Comparison of ENCODE assay signal across 13 cellular contexts in the genomic region with DNA sequence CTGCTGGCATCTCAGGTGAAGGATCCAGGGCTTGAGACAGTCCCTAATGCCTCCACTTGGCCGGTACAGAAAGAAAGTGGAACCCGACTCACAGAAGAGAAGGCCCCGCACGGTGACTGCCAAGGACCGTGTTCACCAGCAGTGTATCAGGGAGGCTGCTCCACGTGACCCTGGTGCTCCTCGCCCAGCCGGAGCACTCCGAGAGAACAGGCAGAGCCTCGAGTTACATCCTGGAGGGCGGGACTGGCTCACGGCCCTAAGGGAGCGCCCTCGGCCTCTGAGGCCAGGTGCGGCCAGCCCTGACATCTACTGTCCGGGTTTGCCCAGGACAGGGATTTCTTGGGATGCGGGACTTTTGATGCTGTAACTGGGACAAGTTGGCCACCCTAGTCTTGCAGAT.
DNase-seq lines count a peak whose midpoint lies in the region; ATAC-seq and TF ChIP-seq lines count a peak whose summit lies in the region.
"Had no signal": no experiment of that assay in that cellular context is flagged by ENCODE, and none has a peak within 500 bp of the region (broad histone marks: within the 10 kb centered on the region; RNA-seq: fewer than 3 reads in every experiment).

No MANE protein-coding gene starts in this region.

- TF ChIP-seq CTCF in nephron (IDR thresholded peaks at IDR 0.05; ENCODE audit: unreplicated experiment in 3 of 3) = no peak

- DNase-seq in DMS153 treated with DMSO at 0.1 percent for 48 hours (lab: John Stamatoyannopoulos, UW; ENCODE audit: unreplicated experiment) = peak; percentile 31
- DNase-seq in NCI-H2029 treated with DMSO at 0.1 percent for 48 hours (lab: John Stamatoyannopoulos, UW) = peak; percentile 61
- peak; percentile 36 for DNase-seq in cerebellum (ENCODE audit: low spot score)
- no peak for DNase-seq in immature natural killer cell
- DNase-seq in NCI-H2081 treated with DMSO at 0.1 percent for 48 hours (lab: John Stamatoyannopoulos, UW) = no peak
- no peak for DNase-seq in kidney tubule cell (ENCODE audit: low spot score)
- DNase-seq in activated CD8-positive, alpha-beta T cell treated with anti-CD3 and anti-CD28 coated beads, Interleukin-2, amount 10 ng/mL, durations not matched to agents 7 days and 5 days = no peak
- DNase-seq: activated CD4-positive, alpha-beta T cell treated with anti-CD3 and anti-CD28 coated beads, Interleukin-2, amount 50 U/mL, for 4 hours; KG1; stimulated activated CD4-positive, alpha-beta T cell treated with anti-CD3 and anti-CD28 coated beads, Interleukin-12 subunit alpha, Interleukin-12 subunit beta, amount 100 ng/mL, for 4 hours had no signal

- H3K4me1 Mint-ChIP-seq in nephron = peaks cover 64% of the 10 kb centered on the region
- H3K4me1 Mint-ChIP-seq in immature natural killer cell = peaks cover 0 to 2% of the 10 kb centered on the region in 2 donors
- H3K4me1 Mint-ChIP-seq in activated CD8-positive, alpha-beta T cell treated with anti-CD3 and anti-CD28 coated beads, Interleukin-2, amount 10 ng/mL, durations not matched to agents 7 days and 5 days (ENCODE audit: low read depth) = peaks cover 7% of the 10 kb centered on the region

- no peak for ATAC-seq in activated CD8-positive, alpha-beta T cell treated with anti-CD3 and anti-CD28 coated beads, Interleukin-2, amount 10 ng/mL, durations not matched to agents 7 days and 5 days

- no peaks in the 10 kb centered on the region for H3K9me3 Mint-ChIP-seq in nephron
- no peaks in the 10 kb centered on the region for H3K9me3 Mint-ChIP-seq in immature natural killer cell
- H3K9me3 Mint-ChIP-seq in activated CD8-positive, alpha-beta T cell treated with anti-CD3 and anti-CD28 coated beads, Interleukin-2, amount 10 ng/mL, durations not matched to agents 7 days and 5 days (ENCODE audit: insufficient read depth) = no peaks in the 10 kb centered on the region
- H3K9me3 Mint-ChIP-seq: activated T-helper 2 cell treated with anti-CD3 and anti-CD28 coated beads, Interferon-gamma antibody, Interleukin-2, Interleukin-4, amounts not matched to agents 10 μg/mL and 5 μg/mL and 100 μg/mL, durations not matched to agents 14 hours and 24 hours and 36 hours; mesothelial cell of epicardium had no signal

- H3K36me3 Mint-ChIP-seq in nephron (ENCODE audit: low read depth) (no peaks in the 10 kb centered on the region), immature natural killer cell (no peaks in the 10 kb centered on the region)
- H3K36me3 Mint-ChIP-seq in activated CD8-positive, alpha-beta T cell treated with anti-CD3 and anti-CD28 coated beads, Interleukin-2, amount 10 ng/mL, durations not matched to agents 7 days and 5 days (ENCODE audit: low read depth) = no peaks in the 10 kb centered on the region
- H3K36me3 Mint-ChIP-seq: mesothelial cell of epicardium had no signal

- H3K27ac Mint-ChIP-seq in nephron (peak overlapping the region in 2 of 3 experiments; percentile 21 to 54), immature natural killer cell (no peak overlapping the region)
- no peak overlapping the region for H3K27ac Mint-ChIP-seq in activated CD8-positive, alpha-beta T cell treated with anti-CD3 and anti-CD28 coated beads, Interleukin-2, amount 10 ng/mL, durations not matched to agents 7 days and 5 days
- H3K27ac Mint-ChIP-seq: activated T-helper 2 cell treated with anti-CD3 and anti-CD28 coated beads, Interferon-gamma antibody, Interleukin-2, Interleukin-4, amounts not matched to agents 10 μg/mL and 5 μg/mL and 100 μg/mL, durations not matched to agents 14 hours and 24 hours and 36 hours; mesothelial cell of epicardium had no signal

- POLR2A ChIA-PET in activated CD8-positive, alpha-beta T cell treated with anti-CD3 and anti-CD28 coated beads, Interleukin-2, amount 10 ng/mL, durations not matched to agents 7 days and 5 days (lab: Charles Lee) = no interaction called here

- H3K27me3 Mint-ChIP-seq in nephron (ENCODE audit: low read depth) (peaks cover 5% of the 10 kb centered on the region), immature natural killer cell (ENCODE audit: low read depth in 3 of 3) (peaks cover 1 to 4% (median 2%) of the 10 kb centered on the region in 3 donors)
- H3K27me3 Mint-ChIP-seq in activated CD8-positive, alpha-beta T cell treated with anti-CD3 and anti-CD28 coated beads, Interleukin-2, amount 10 ng/mL, durations not matched to agents 7 days and 5 days (ENCODE audit: low read depth) = no peaks in the 10 kb centered on the region

- no peak overlapping the region for H3K4me3 Mint-ChIP-seq in nephron
- no peak overlapping the region for H3K4me3 Mint-ChIP-seq in immature natural killer cell
- H3K4me3 Mint-ChIP-seq in activated CD8-positive, alpha-beta T cell treated with anti-CD3 and anti-CD28 coated beads, Interleukin-2, amount 10 ng/mL, durations not matched to agents 7 days and 5 days = no peak overlapping the region
- H3K4me3 Mint-ChIP-seq: mesothelial cell of epicardium had no signal

- CTCF ChIA-PET in activated CD8-positive, alpha-beta T cell treated with anti-CD3 and anti-CD28 coated beads, Interleukin-2, amount 10 ng/mL, durations not matched to agents 7 days and 5 days (lab: Charles Lee) = no interaction called here

Comparison
In these comparisons a context has a peak if more than half of its experiments do, and no peak if none do; other contexts are left out.
1. DNase-seq: peak in DMS153 treated with DMSO at 0.1 percent for 48 hours (single experiment), NCI-H2029 treated with DMSO at 0.1 percent for 48 hours (single experiment) and cerebellum (single experiment); none in immature natural killer cell (0 of 3), NCI-H2081 treated with DMSO at 0.1 percent for 48 hours (single experiment), kidney tubule cell (single experiment) and activated CD8-positive, alpha-beta T cell treated with anti-CD3 and anti-CD28 coated beads, Interleukin-2, amount 10 ng/mL, durations not matched to agents 7 days and 5 days (single experiment).
2. H3K27ac Mint-ChIP-seq: peak in nephron (2 of 3); none in immature natural killer cell (0 of 6) and activated CD8-positive, alpha-beta T cell treated with anti-CD3 and anti-CD28 coated beads, Interleukin-2, amount 10 ng/mL, durations not matched to agents 7 days and 5 days (single experiment).